ENCODE assay signal across 1 cellular context in the genomic region with DNA sequence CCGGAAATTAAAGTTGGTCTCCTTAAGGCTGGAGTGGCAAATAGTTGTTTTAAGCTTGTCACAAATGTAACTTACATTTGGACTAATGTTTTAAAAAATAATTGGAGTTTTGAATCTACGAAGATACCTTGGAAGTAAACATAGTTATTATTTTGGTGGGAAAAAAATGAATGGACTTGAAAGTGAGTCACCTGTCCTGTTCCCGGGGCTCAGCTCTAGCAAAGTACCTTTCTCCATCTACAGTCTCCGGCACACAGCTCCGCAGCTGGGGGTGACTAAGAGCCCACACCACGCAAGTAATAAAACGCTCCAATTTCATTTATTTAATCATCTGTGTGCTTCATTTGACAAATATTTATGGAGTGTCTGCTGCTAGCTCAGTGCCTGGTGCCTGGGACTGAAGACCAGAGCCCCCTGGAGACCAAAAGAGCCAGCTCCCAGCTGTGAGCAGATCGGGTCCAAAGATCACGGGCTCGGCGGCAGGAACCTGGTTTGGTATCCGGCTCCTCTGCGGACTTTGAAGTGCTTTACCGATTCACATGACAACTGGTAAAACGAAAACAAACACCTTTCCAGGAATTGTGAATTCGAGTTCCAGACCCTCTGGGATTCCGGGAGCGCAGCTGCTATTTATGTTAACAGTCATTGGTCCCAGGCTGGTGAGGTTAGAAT.
TF ChIP-seq lines count a peak whose summit lies in the region.

No MANE protein-coding gene starts in this region.

TF ChIP-seq in liver, 16 proteins besides CTCF, POLR2A, EP300 and RAD21 (continued from another document):
- TF ChIP-seq EGR1 (IDR thresholded peaks at IDR 0.05; ENCODE audit: low read depth in 2 of 2) (peak; percentile 24 to 34), FOXA1 (IDR thresholded peaks at IDR 0.05) (no peak), FOXA2 (IDR thresholded peaks at IDR 0.05) (no peak), GABPA (IDR thresholded peaks at IDR 0.05 in 1 of 2, conservative IDR thresholded peaks at IDR 0.05 in 1 of 2) (peak in 1 of 2 donors; percentile 63), YY1 (IDR thresholded peaks at IDR 0.05) (peak; percentile 69), HNF4A (conservative IDR thresholded peaks at IDR 0.05) (peak; percentile 97 to 98)
- TF ChIP-seq, protein P1, sequence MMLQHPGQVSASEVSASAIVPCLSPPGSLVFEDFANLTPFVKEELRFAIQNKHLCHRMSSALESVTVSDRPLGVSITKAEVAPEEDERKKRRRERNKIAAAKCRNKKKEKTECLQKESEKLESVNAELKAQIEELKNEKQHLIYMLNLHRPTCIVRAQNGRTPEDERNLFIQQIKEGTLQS (IDR thresholded peaks at IDR 0.05), result no peak
